ENCODE assay signal across 8 cellular contexts in genomic region chr10:28678687-28679457, GRCh38. TPM values are rescaled to one million over a fixed set of nuclear protein-coding genes. Genes with fewer than 3 reads are reported as not detected.
DNase-seq lines count a peak whose midpoint lies in the region; ATAC-seq, FAIRE-seq and TF ChIP-seq lines count a peak whose summit lies in the region.

No MANE protein-coding gene starts in this region.

- no peaks in the 10 kb centered on the region for H3K36me3 Mint-ChIP-seq in CD4-positive, alpha-beta T cell (ENCODE audit: low read depth)

- DNase-seq in CD4-positive, alpha-beta T cell = no peak
- peak; percentile 25 for DNase-seq in NCI-H1105 (lab: John Stamatoyannopoulos, UW)
- no peak for DNase-seq in astrocyte of the cerebellum (ENCODE audit: low read depth)
- peak; percentile 31 for DNase-seq in kidney glomerular epithelial cell (lab: John Stamatoyannopoulos, UW)
- DNase-seq in tibial nerve (ENCODE audit: low spot score in 2 of 2) = no peak
- no peak for DNase-seq in frontal cortex (ENCODE audit: low spot score in 2 of 2)

- H3K27ac ChIP-seq in CD4-positive, alpha-beta T cell (ENCODE audit: low read depth, low read length) = no peak overlapping the region
- peak overlapping the region in 2 of 4 donors; percentile 70 to 83 for H3K27ac ChIP-seq in tibial nerve

- H3K4me1 ChIP-seq in tibial nerve = peaks cover 0 to 49% (median 21%) of the 10 kb centered on the region in 4 donors

- CTCF ChIA-PET in CD4-positive, alpha-beta T cell (lab: Charles Lee) = interaction anchor here (2.2 kb wide), 1 partner anchor 15 kb away, joined by 7 read pairs; no protein-coding TSS in a partner anchor

- H3K27ac Mint-ChIP-seq in CD4-positive, alpha-beta T cell = no peak overlapping the region

- peak overlapping the region; percentile 81 for H3K4me3 Mint-ChIP-seq in CD4-positive, alpha-beta T cell

- intact Hi-C loops in CD4-positive, alpha-beta T cell (cut with DNase I, micrococcal nuclease) = loop anchor here (5.0 kb wide), 3 partner anchors 147 to 1003 kb away; partner anchors contain the start of gene WAC (in 1 of the 2)

- no peak for FAIRE-seq in frontal cortex (lab: Jason Lieb, UNC)

- peaks cover 81% of the 10 kb centered on the region for H3K27me3 Mint-ChIP-seq in CD4-positive, alpha-beta T cell

- no peaks in the 10 kb centered on the region for H3K9me3 Mint-ChIP-seq in CD4-positive, alpha-beta T cell

- TF ChIP-seq POLR2A in tibial nerve (IDR thresholded peaks at IDR 0.05) = no peak

- H3K4me1 Mint-ChIP-seq in CD4-positive, alpha-beta T cell (ENCODE audit: low read depth) = peaks cover 31% of the 10 kb centered on the region

- POLR2A ChIA-PET in CD4-positive, alpha-beta T cell (lab: Charles Lee) = no interaction called here

- TF ChIP-seq EP300 in tibial nerve (IDR thresholded peaks at IDR 0.05) = no peak

- H3K27me3 ChIP-seq in CD4-positive, alpha-beta T cell (ENCODE audit: control insufficient read depth, insufficient read depth, low read length) = peaks cover 64% of the 10 kb centered on the region
- peaks cover 0 to 13% of the 10 kb centered on the region in 2 donors for H3K27me3 ChIP-seq in tibial nerve

- ATAC-seq in CD4-positive, alpha-beta T cell (ENCODE audit: poor library complexity) = no peak
- ATAC-seq in GM21825 (IDR thresholded peaks at IDR 0.05; ENCODE audit: unreplicated experiment) = no peak
- no peak for ATAC-seq in GM21367 (IDR thresholded peaks at IDR 0.05; ENCODE audit: unreplicated experiment)

- 14 to 15% methylated on average over 12 of the region's 12 CpGs for WGBS in tibial nerve, 2 donors

- H3K4me3 ChIP-seq in astrocyte of the cerebellum (ENCODE audit: low read depth, low read length) (peak overlapping the region; percentile 77), tibial nerve (peak overlapping the region; percentile 69 to 90 (median 76))

- H3K9me3 ChIP-seq in CD4-positive, alpha-beta T cell (ENCODE audit: control insufficient read depth, low read length) = no peaks in the 10 kb centered on the region
- H3K9me3 ChIP-seq in tibial nerve = no peaks in the 10 kb centered on the region

- TF ChIP-seq CTCF in CD4-positive, alpha-beta T cell (IDR thresholded peaks at IDR 0.05) = no peak
- TF ChIP-seq CTCF in astrocyte of the cerebellum (IDR thresholded peaks at IDR 0.05; ENCODE audit: low read depth, low read length, missing control alignments) (no peak), tibial nerve (IDR thresholded peaks at IDR 0.05) (no peak)

- H3K36me3 ChIP-seq in tibial nerve = no peaks in the 10 kb centered on the region

- in situ Hi-C loops in astrocyte of the cerebellum (cut with HindIII; ENCODE audit: low sequenced_read_pairs) = loop anchor here (25.0 kb wide), 1 partner anchor 633 kb away; no protein-coding TSS in a partner anchor

RNA-seq across cellular contexts. Expression of gene BAMBI, which starts 1.6 kb away (rescaled TPM):
- 1 to 10 TPM; 2.5 to 2.9 TPM for total RNA-seq in CD4-positive, alpha-beta T cell
- 10 to 100 TPM in 3 of 4 donors, 1 to 10 TPM in 1; 8.8 to 16.7 (median 12.8) TPM for total RNA-seq in tibial nerve
- total RNA-seq in frontal cortex = 4.5 TPM

Comparison
In these comparisons a context has a peak if more than half of its experiments do, and no peak if none do; other contexts are left out.
1. DNase-seq: peak in NCI-H1105 (single experiment) and kidney glomerular epithelial cell (single experiment); none in CD4-positive, alpha-beta T cell (0 of 10), astrocyte of the cerebellum (single experiment), tibial nerve (0 of 2) and frontal cortex (0 of 2).